ENCODE assay signal across 33 cellular contexts in genomic region chr3:39423571-39423970, GRCh38. TPM values are rescaled to one million over a fixed set of nuclear protein-coding genes. Genes with fewer than 3 reads are reported as not detected.
"Had no signal": no experiment of that assay in that cellular context is flagged by ENCODE, and none has a peak within 500 bp of the region (broad histone marks: within the 10 kb centered on the region; RNA-seq: fewer than 3 reads in every experiment).

No MANE protein-coding gene starts in this region.

- H3K4me1 ChIP-seq: left lung, lower lobe of right lung, prostate gland, stomach, testis, thyroid gland, upper lobe of left lung, vagina had no signal

- DNase-seq: hippocampal formation; immature natural killer cell; kidney; left colon; left lung; lower lobe of right lung; mammary epithelial cell; mesendoderm; naive B cell; natural killer cell; nephron progenitor cell; occipital lobe; ovary; posterior cingulate gyrus; retina; right cardiac atrium; small intestine; stimulated activated CD4-positive, alpha-beta T cell treated with anti-CD3 and anti-CD28 coated beads, Interleukin-2, amount 100 ng/mL, for 24 hours; stimulated activated CD4-positive, alpha-beta T cell treated with anti-CD3 and anti-CD28 coated beads, Interleukin-4, amount 100 ng/mL, for 1 hour; stimulated activated naive B cell treated with anti-CD40 and anti-IgM and Interleukin-4, amounts not matched to agents 10 μg/mL and 1 μg/mL and 100 μg/mL, for 72 hours; stimulated activated naive CD8-positive, alpha-beta T cell treated with anti-CD3 and anti-CD28 coated beads, Interleukin-15, Interleukin-2, amounts not matched to agents 100 U/mL and 50 U/mL, for 24 hours; stomach; testis; thyroid gland; transverse colon; upper lobe of left lung had no signal

- H3K27me3 ChIP-seq: left lung, ovary, stomach, testis, thyroid gland, transverse colon, upper lobe of left lung, vagina had no signal

- H2AFZ ChIP-seq: neural progenitor cell had no signal

- H3K4me3 ChIP-seq: left lung, lower lobe of right lung, neural progenitor cell, ovary, prostate gland, stomach, testis, thyroid gland, transverse colon, upper lobe of left lung, vagina had no signal

- ATAC-seq: left colon; left lung; lower lobe of right lung; natural killer cell; right cardiac atrium; sciatic nerve; stimulated activated naive B cell treated with anti-CD40 and anti-IgM and Interleukin-4, amounts not matched to agents 10 μg/mL and 1 μg/mL and 100 μg/mL, for 72 hours; stimulated activated naive CD8-positive, alpha-beta T cell treated with anti-CD3 and anti-CD28 coated beads, Interleukin-15, Interleukin-2, amounts not matched to agents 100 U/mL and 50 U/mL, for 24 hours had no signal

- H3K9me3 ChIP-seq: left lung, lower lobe of right lung, neutrophil, ovary, prostate gland, stomach, testis, thyroid gland, transverse colon, upper lobe of left lung, vagina had no signal

- H3K27ac ChIP-seq: left lung, lower lobe of right lung, neural progenitor cell, neutrophil, ovary, prostate gland, stomach, testis, thyroid gland, transverse colon, upper lobe of left lung, vagina had no signal

- H3K4me2 ChIP-seq: neural progenitor cell had no signal

- H3K36me3 ChIP-seq: left lung, lower lobe of right lung, neural progenitor cell, neutrophil, ovary, prostate gland, stomach, thyroid gland, transverse colon, upper lobe of left lung, vagina had no signal

RNA-seq across cellular contexts. Expression of gene MOBP, which starts 43.9 kb away (rescaled TPM):
- total RNA-seq: liver, mammary epithelial cell, mesothelial cell of epicardium, natural killer cell, thyroid gland, vagina had no signal
- polyA plus RNA-seq: immature natural killer cell, liver, mammary epithelial cell had no signal
